In the genomic region with DNA sequence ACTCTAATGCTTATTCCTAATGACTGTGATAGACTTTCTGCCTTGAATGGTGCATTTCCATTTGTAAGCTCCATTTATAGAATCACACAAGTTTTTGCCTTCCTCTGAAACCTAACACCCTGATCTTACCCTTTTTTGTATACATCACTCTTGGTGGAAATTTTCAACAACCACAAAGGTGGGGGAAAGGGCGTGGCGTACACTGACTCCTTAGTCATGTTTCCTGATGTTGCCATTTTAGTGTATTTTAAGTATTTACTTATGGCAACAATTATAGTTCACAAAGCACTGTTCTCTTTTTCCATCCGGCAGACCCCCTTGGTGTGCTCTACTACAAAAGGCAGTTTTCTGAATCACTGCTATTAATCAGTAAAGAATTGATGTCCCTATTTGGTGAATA, we compare ENCODE assay signal across 9 cellular contexts.
DNase-seq lines count a peak whose midpoint lies in the region; ATAC-seq and TF ChIP-seq lines count a peak whose summit lies in the region.
"Had no signal": no experiment of that assay in that cellular context is flagged by ENCODE, and none has a peak within 500 bp of the region (broad histone marks: within the 10 kb centered on the region; RNA-seq: fewer than 3 reads in every experiment).

No MANE protein-coding gene starts in this region.

- H3K27ac Mint-ChIP-seq in activated CD4-positive, alpha-beta T cell treated with anti-CD3 and anti-CD28 coated beads, Interleukin-2, amount 10 ng/mL, durations not matched to agents 7 days and 5 days, result peak overlapping the region; percentile 76

- peak; percentile 16 for DNase-seq in KBM-7
- peak; percentile 70 for DNase-seq in activated CD4-positive, alpha-beta T cell treated with anti-CD3 and anti-CD28 coated beads, Interleukin-2, amount 10 ng/mL, durations not matched to agents 7 days and 5 days
- peak; percentile 33 to 48 for DNase-seq in stimulated activated CD8-positive, alpha-beta memory T cell treated with anti-CD3 and anti-CD28 coated beads, Interleukin-7, amount 100 ng/mL, for 1 hour (ENCODE audit: low read depth in 2 of 2)
- DNase-seq in Ammon's horn (ENCODE audit: low spot score), result no peak
- no peak for DNase-seq in NCI-H1417 treated with DMSO at 0.1 percent for 48 hours (lab: John Stamatoyannopoulos, UW)
- DNase-seq in DMS79 treated with DMSO at 0.1 percent for 48 hours (lab: John Stamatoyannopoulos, UW), result no peak
- no peak for DNase-seq in thyroid gland

- peaks cover 2% of the 10 kb centered on the region for H3K9me3 Mint-ChIP-seq in activated CD4-positive, alpha-beta T cell treated with anti-CD3 and anti-CD28 coated beads, Interleukin-2, amount 10 ng/mL, durations not matched to agents 7 days and 5 days

- peaks cover 32 to 34% of the 10 kb centered on the region in 2 donors for H3K4me1 ChIP-seq in thyroid gland

- H3K4me1 Mint-ChIP-seq in activated CD4-positive, alpha-beta T cell treated with anti-CD3 and anti-CD28 coated beads, Interleukin-2, amount 10 ng/mL, durations not matched to agents 7 days and 5 days, result peaks cover 45% of the 10 kb centered on the region

- H3K27me3 ChIP-seq in thyroid gland, result no peaks in the 10 kb centered on the region

- POLR2A ChIA-PET in activated CD4-positive, alpha-beta T cell treated with anti-CD3 and anti-CD28 coated beads, Interleukin-2, amount 10 ng/mL, durations not matched to agents 7 days and 5 days (lab: Charles Lee), result interaction anchor here (0.5 kb wide), 1 partner anchor 12 kb away, joined by 3 read pairs; no protein-coding TSS in a partner anchor

- peaks cover 35% of the 10 kb centered on the region for H3K36me3 Mint-ChIP-seq in activated CD4-positive, alpha-beta T cell treated with anti-CD3 and anti-CD28 coated beads, Interleukin-2, amount 10 ng/mL, durations not matched to agents 7 days and 5 days (ENCODE audit: low read depth)

- WGBS in thyroid gland, 2 donors, result 78 to 87% methylated on average over 3 of the region's 3 CpGs

- TF ChIP-seq CTCF in thyroid gland (IDR thresholded peaks at IDR 0.05), result no peak

- CTCF ChIA-PET in activated CD4-positive, alpha-beta T cell treated with anti-CD3 and anti-CD28 coated beads, Interleukin-2, amount 10 ng/mL, durations not matched to agents 7 days and 5 days (lab: Charles Lee), result interaction anchor here (1.5 kb wide), 1 partner anchor 12 kb away, joined by 4 read pairs; no protein-coding TSS in a partner anchor

- in situ Hi-C loops in KBM-7 (cut with MboI; ENCODE audit: low pct_unique_long_range_greater_than_20kb, low sequenced_read_pairs), result no loop called here

- peak overlapping the region; percentile 8 for H3K4me3 Mint-ChIP-seq in activated CD4-positive, alpha-beta T cell treated with anti-CD3 and anti-CD28 coated beads, Interleukin-2, amount 10 ng/mL, durations not matched to agents 7 days and 5 days

- H3K27ac ChIP-seq in thyroid gland, result peak overlapping the region in 1 of 3 donors; percentile 44

- intact Hi-C loops in thyroid gland (cut with DNase I), result no loop called here

- H3K36me3 ChIP-seq in thyroid gland, result no peaks in the 10 kb centered on the region

- no peak overlapping the region for H3K4me3 ChIP-seq in thyroid gland (replicated peaks in 1 of 3)

- H3K27me3 Mint-ChIP-seq in activated CD4-positive, alpha-beta T cell treated with anti-CD3 and anti-CD28 coated beads, Interleukin-2, amount 10 ng/mL, durations not matched to agents 7 days and 5 days, result no peaks in the 10 kb centered on the region

- no peak for TF ChIP-seq POLR2A in thyroid gland (IDR thresholded peaks at IDR 0.05)

- no peaks in the 10 kb centered on the region for H3K9me3 ChIP-seq in thyroid gland

- ATAC-seq in esophagus mucosa, result peak; percentile 60
- ATAC-seq: left colon had no signal

Comparison
In these comparisons a context has a peak if more than half of its experiments do, and no peak if none do; other contexts are left out.
1. DNase-seq: peak in KBM-7 (single experiment), activated CD4-positive, alpha-beta T cell treated with anti-CD3 and anti-CD28 coated beads, Interleukin-2, amount 10 ng/mL, durations not matched to agents 7 days and 5 days (single experiment) and stimulated activated CD8-positive, alpha-beta memory T cell treated with anti-CD3 and anti-CD28 coated beads, Interleukin-7, amount 100 ng/mL, for 1 hour (2 of 2); none in Ammon's horn (single experiment), NCI-H1417 treated with DMSO at 0.1 percent for 48 hours (single experiment), DMS79 treated with DMSO at 0.1 percent for 48 hours (single experiment) and thyroid gland (0 of 2).